Comparison of ENCODE assay signal across 8 cellular contexts in the genomic region with DNA sequence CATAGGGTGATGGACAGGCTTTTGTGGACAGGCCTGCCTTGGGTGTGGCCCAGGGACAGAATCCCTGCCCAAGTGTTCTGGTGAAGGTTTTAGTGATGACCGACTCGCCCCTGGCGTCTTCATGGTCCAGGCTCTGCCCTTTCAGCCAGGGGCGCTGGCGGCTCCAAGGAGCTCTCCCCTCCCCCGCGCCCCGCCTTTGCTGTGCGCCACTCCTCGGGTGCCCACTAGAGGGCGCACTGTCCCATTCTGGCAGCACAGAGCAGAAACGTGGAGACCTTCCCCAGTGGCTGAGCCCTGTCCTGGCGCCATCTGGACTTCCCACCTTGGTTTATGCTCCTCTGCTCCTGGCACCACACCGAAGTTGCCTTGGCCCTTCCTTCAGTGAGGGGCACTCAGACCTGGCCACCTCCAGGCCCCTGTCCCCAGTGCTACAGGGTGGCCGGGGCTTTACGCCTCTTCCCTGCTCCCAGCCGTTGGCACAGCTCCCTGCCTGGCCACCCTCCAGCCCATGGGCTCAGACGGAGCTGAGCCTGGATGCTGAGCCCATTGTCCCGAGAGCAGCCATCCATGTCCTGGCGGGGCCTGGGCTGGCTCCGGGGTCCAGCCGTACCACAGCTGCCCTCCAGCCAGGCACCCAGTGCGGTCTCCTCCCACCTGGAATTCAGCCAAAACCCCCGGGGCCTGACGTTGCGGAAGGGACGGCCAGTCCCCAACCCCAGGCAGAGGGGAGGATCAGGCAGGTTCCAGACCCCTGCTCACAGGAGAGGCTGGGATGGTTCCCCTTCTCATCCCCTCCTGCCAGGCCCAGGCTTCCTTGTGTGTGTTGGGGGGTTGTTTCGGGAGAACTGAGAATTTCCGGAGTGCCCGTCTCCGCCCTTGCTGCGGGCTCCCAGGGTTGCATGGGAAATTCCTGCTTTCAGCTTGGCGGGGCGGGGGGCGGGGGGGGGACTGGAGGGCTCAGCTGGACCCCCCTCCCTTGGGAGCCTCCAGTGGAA. TPM values are rescaled to one million over a fixed set of nuclear protein-coding genes. Genes with fewer than 3 reads are reported as not detected.
DNase-seq lines count a peak whose midpoint lies in the region; ATAC-seq and FAIRE-seq lines count a peak whose summit lies in the region.

No MANE protein-coding gene starts in this region.

- peak overlapping the region; percentile 96 to 100 (median 100) for H3K27ac Mint-ChIP-seq in naive thymus-derived CD8-positive, alpha-beta T cell

- peaks cover 0 to 8% (median 0%) of the 10 kb centered on the region in 5 donors for H3K27me3 Mint-ChIP-seq in naive thymus-derived CD8-positive, alpha-beta T cell

- H3K4me3 Mint-ChIP-seq in naive thymus-derived CD8-positive, alpha-beta T cell, result peak overlapping the region; percentile 74 to 89 (median 84)

- no peaks in the 10 kb centered on the region for H3K27me3 ChIP-seq in Karpas-422 (ENCODE audit: low read length)

- no peaks in the 10 kb centered on the region for H3K9me3 ChIP-seq in Karpas-422 (ENCODE audit: low read length)

- peak overlapping the region; percentile 62 for H3K4me3 ChIP-seq in Karpas-422 (ENCODE audit: low read length)

- H3K9me3 Mint-ChIP-seq in naive thymus-derived CD8-positive, alpha-beta T cell, result peaks cover 0 to 5% (median 0%) of the 10 kb centered on the region in 9 donors

- H4K20me1 ChIP-seq in Karpas-422 (ENCODE audit: insufficient read depth, low read depth, low read length), result peaks cover 10% of the 10 kb centered on the region; the same call in 1 of the 2 replicates

- H3K27ac ChIP-seq in Karpas-422 (ENCODE audit: low read length), result no peak overlapping the region

- no peaks in the 10 kb centered on the region for H3K79me2 ChIP-seq in Karpas-422 (ENCODE audit: low read length)

- H3K36me3 ChIP-seq in Karpas-422 (ENCODE audit: insufficient read depth, low read length), result no peaks in the 10 kb centered on the region

- POLR2A ChIA-PET in naive thymus-derived CD8-positive, alpha-beta T cell (lab: Charles Lee), result interaction anchor here (0.6 to 7.0 kb wide), 17 partner anchors 9 to 460 kb away, joined by 3 to 165 read pairs (median 3); partner anchors contain the start of genes CDCA4, PACS2 and TEDC1

- peak overlapping the region; percentile 65 for H3K9ac ChIP-seq in Karpas-422 (ENCODE audit: low read length)

- no peaks in the 10 kb centered on the region for H3K36me3 Mint-ChIP-seq in naive thymus-derived CD8-positive, alpha-beta T cell

- H2AFZ ChIP-seq in Karpas-422 (ENCODE audit: low read length), result peak overlapping the region; percentile 92

- H3K9me2 ChIP-seq in Karpas-422 (replicated peaks; ENCODE audit: insufficient read depth, low read length), result no peaks in the 10 kb centered on the region

- DNase-seq in COLO829 (ENCODE audit: low spot score) (peak; percentile 82), Karpas-422 (peak; percentile 97), RCC 7860 (ENCODE audit: low spot score) (peak; percentile 72), fibroblast of gingiva (ENCODE audit: low read depth) (peak; percentile 84)
- peak; percentile 84 to 85 for DNase-seq in activated T-helper 1 cell treated with anti-CD3 and anti-CD28 coated beads, Interleukin-2, amount 50 U/mL, for 16 hours (ENCODE audit: low read depth in 1 of 2, low spot score in 1 of 2)
- DNase-seq in naive thymus-derived CD8-positive, alpha-beta T cell, result peak; percentile 84 to 97 (median 92)
- DNase-seq in stimulated activated naive CD4-positive, alpha-beta T cell treated with Interleukin-2 at 50 U/mL for 16 hours (lab: John Stamatoyannopoulos, UW), result peak; percentile 85

- H3K4me1 Mint-ChIP-seq in naive thymus-derived CD8-positive, alpha-beta T cell, result peaks cover 32 to 77% (median 66%) of the 10 kb centered on the region in 4 donors

- H3K4me2 ChIP-seq in Karpas-422 (ENCODE audit: low read depth, low read length, poor library complexity, severe bottlenecking), result peak overlapping the region; percentile 70

- no peak for FAIRE-seq in RCC 7860 (lab: Jason Lieb, UNC)

- H3K4me1 ChIP-seq in Karpas-422 (ENCODE audit: low read length), result peaks cover 28% of the 10 kb centered on the region

- ATAC-seq in GM21529 (IDR thresholded peaks at IDR 0.05; ENCODE audit: unreplicated experiment), result peak; percentile 62
- peak; percentile 30 to 47 for ATAC-seq in naive thymus-derived CD8-positive, alpha-beta T cell

RNA-seq across cellular contexts. Expression of gene CRIP1, which starts 5.6 kb away (rescaled TPM):
- total RNA-seq in Karpas-422 (2014; rRNA removed; shearing (Covaris generic); ENCODE audit: low replicate concordance), result 140 and 285 TPM in 2 replicates
- 10 to 100 TPM; 96.5 to 98.1 TPM for total RNA-seq in naive thymus-derived CD8-positive, alpha-beta T cell
- polyA plus RNA-seq in naive thymus-derived CD8-positive, alpha-beta T cell, result 100 to 1,000 TPM; 342 to 784 (median 530) TPM

RNA-seq across cellular contexts. Expression of gene CRIP2, which starts 6.5 kb away (rescaled TPM):
- total RNA-seq in Karpas-422 (2014; rRNA removed; shearing (Covaris generic); ENCODE audit: low replicate concordance), result 0.45 TPM in 1 of 2 replicates, not detected in the other
- 1 to 10 TPM; 2.2 to 2.3 TPM for total RNA-seq in naive thymus-derived CD8-positive, alpha-beta T cell
- polyA plus RNA-seq in naive thymus-derived CD8-positive, alpha-beta T cell, result 10 to 100 TPM; 21.1 to 86.9 (median 28.3) TPM

RNA-seq across cellular contexts. Expression of gene TEDC1, which starts 9.9 kb away (rescaled TPM):
- 9.8 and 35.6 TPM in 2 replicates for total RNA-seq in Karpas-422 (2014; rRNA removed; shearing (Covaris generic); ENCODE audit: low replicate concordance)
- 10 to 100 TPM; 22.2 to 25.0 TPM for total RNA-seq in naive thymus-derived CD8-positive, alpha-beta T cell
- polyA plus RNA-seq in naive thymus-derived CD8-positive, alpha-beta T cell, result 10 to 100 TPM in 1 of 3 donors, 1 to 10 TPM in 2; 7.2 to 10.1 (median 7.6) TPM

RNA-seq across cellular contexts. Expression of gene TMEM121, which starts 45.3 kb away (rescaled TPM):
- total RNA-seq in Karpas-422 (2014; rRNA removed; shearing (Covaris generic); ENCODE audit: low replicate concordance), result 0.18 TPM in 1 of 2 replicates, not detected in the other
- total RNA-seq in naive thymus-derived CD8-positive, alpha-beta T cell, result 1 to 10 TPM; 5.5 to 6.6 TPM
- polyA plus RNA-seq in naive thymus-derived CD8-positive, alpha-beta T cell, result 1 to 10 TPM; 1.6 to 4.4 (median 4.3) TPM
